In genomic region chr12:54439096-54439495, GRCh38 we compare ENCODE assay signal across 16 cellular contexts. TPM values are rescaled to one million over a fixed set of nuclear protein-coding genes. Genes with fewer than 3 reads are reported as not detected.
DNase-seq lines count a peak whose midpoint lies in the region; ATAC-seq, FAIRE-seq and TF ChIP-seq lines count a peak whose summit lies in the region.
"Had no signal": no experiment of that assay in that cellular context is flagged by ENCODE, and none has a peak within 500 bp of the region (broad histone marks: within the 10 kb centered on the region; RNA-seq: fewer than 3 reads in every experiment).

No MANE protein-coding gene starts in this region.

- peak overlapping the region; percentile 20; the same call in 1 of the 2 replicates for H2AFZ ChIP-seq in Loucy (ENCODE audit: low read length)
- no peak overlapping the region for H2AFZ ChIP-seq in astrocyte (ENCODE audit: low read depth, low read length)

- H3K4me1 ChIP-seq in Loucy (ENCODE audit: insufficient read depth, low read length, poor library complexity, severe bottlenecking) (peaks cover 15% of the 10 kb centered on the region), astrocyte (ENCODE audit: insufficient read depth, low read length) (peaks cover 2% of the 10 kb centered on the region), left ventricle myocardium inferior (peaks cover 17% of the 10 kb centered on the region), skeletal muscle satellite cell (ENCODE audit: control insufficient read depth, insufficient read depth, low read length) (peaks cover 8% of the 10 kb centered on the region)

- no peaks in the 10 kb centered on the region for H3K36me3 ChIP-seq in Loucy (ENCODE audit: insufficient read depth, low read length)
- no peaks in the 10 kb centered on the region for H3K36me3 ChIP-seq in astrocyte (ENCODE audit: insufficient read depth, low read length)
- H3K36me3 ChIP-seq in left ventricle myocardium inferior = no peaks in the 10 kb centered on the region
- H3K36me3 ChIP-seq in skeletal muscle satellite cell (ENCODE audit: insufficient read depth, low read length) = no peaks in the 10 kb centered on the region
- H3K36me3 ChIP-seq: ovary had no signal

- peaks cover 20% of the 10 kb centered on the region for H3K27me3 Mint-ChIP-seq in astrocyte (ENCODE audit: low read depth, unreplicated experiment)

- H3K9ac ChIP-seq in Loucy (ENCODE audit: low read depth, low read length, poor library complexity, severe bottlenecking) (no peak overlapping the region), astrocyte (ENCODE audit: low read length) (peak overlapping the region; percentile 4), skeletal muscle satellite cell (ENCODE audit: low read depth, low read length) (peak overlapping the region; percentile 0)

- intact Hi-C loops in left ventricle myocardium inferior (cut with micrococcal nuclease) = no loop called here

- H3K27ac Mint-ChIP-seq in astrocyte (ENCODE audit: unreplicated experiment) = peak overlapping the region; percentile 73

- no peaks in the 10 kb centered on the region for H3K9me2 ChIP-seq in Loucy (replicated peaks; ENCODE audit: low read depth, low read length)

- FAIRE-seq in astrocyte (lab: Jason Lieb, UNC) (no peak), GM12892 (lab: Jason Lieb, UNC) (no peak)
- FAIRE-seq: frontal cortex, HTR-8/SVneo had no signal

- no peaks in the 10 kb centered on the region for H3K9me3 Mint-ChIP-seq in astrocyte (ENCODE audit: unreplicated experiment)

- no peaks in the 10 kb centered on the region for H3F3A ChIP-seq in Loucy (ENCODE audit: low read depth)

- no peak for ATAC-seq in HG03280 (IDR thresholded peaks at IDR 0.05; ENCODE audit: unreplicated experiment)

- H3K27ac ChIP-seq in astrocyte (ENCODE audit: low read depth, low read length) = no peak overlapping the region
- peak overlapping the region; percentile 60 for H3K27ac ChIP-seq in left ventricle myocardium inferior (replicated peaks)
- H3K27ac ChIP-seq: body of pancreas, ovary had no signal

- TF ChIP-seq POLR2A in GM12892 (IDR thresholded peaks at IDR 0.05; ENCODE audit: low read depth, low read length) = no peak

- no peaks in the 10 kb centered on the region for H3K9me3 ChIP-seq in Loucy (ENCODE audit: insufficient read depth, low read depth, low read length)
- no peaks in the 10 kb centered on the region for H3K9me3 ChIP-seq in astrocyte (ENCODE audit: insufficient read depth, low read depth, low read length)
- no peaks in the 10 kb centered on the region for H3K9me3 ChIP-seq in left ventricle myocardium inferior (replicated peaks)
- no peaks in the 10 kb centered on the region for H3K9me3 ChIP-seq in skeletal muscle satellite cell (replicated peaks; ENCODE audit: low read length)
- H3K9me3 ChIP-seq: body of pancreas, mucosa of descending colon, ovary had no signal

- no peak overlapping the region for H3K4me3 Mint-ChIP-seq in astrocyte (ENCODE audit: unreplicated experiment)

- H3K4me3 ChIP-seq in Loucy (ENCODE audit: low read length, poor library complexity, severe bottlenecking) = no peak overlapping the region
- H3K4me3 ChIP-seq in astrocyte (ENCODE audit: insufficient read depth, low read depth, low read length) = no peak overlapping the region
- H3K4me3 ChIP-seq in left ventricle myocardium inferior = no peak overlapping the region
- H3K4me3 ChIP-seq in skeletal muscle satellite cell (ENCODE audit: low read length) = no peak overlapping the region
- H3K4me3 ChIP-seq: body of pancreas, mucosa of descending colon, ovary had no signal

- H3K79me2 ChIP-seq in Loucy (ENCODE audit: insufficient read depth, low read length) (no peaks in the 10 kb centered on the region), astrocyte (ENCODE audit: insufficient read depth, low read length) (no peaks in the 10 kb centered on the region)

- H3K36me3 Mint-ChIP-seq in astrocyte (ENCODE audit: low read depth, unreplicated experiment) = no peaks in the 10 kb centered on the region

- H3K4me1 Mint-ChIP-seq in astrocyte (ENCODE audit: low read depth, unreplicated experiment) = peaks cover 7% of the 10 kb centered on the region

- DNase-seq in astrocyte (ENCODE audit: low read depth) (no peak), left ventricle myocardium inferior (no peak), GM12892 (ENCODE audit: insufficient read length) (no peak), NOMO-1 (lab: John Stamatoyannopoulos, UW; ENCODE audit: unreplicated experiment in 2 of 2) (no peak)
- DNase-seq: activated CD8-positive, alpha-beta memory T cell treated with anti-CD3 and anti-CD28 coated beads for 24 hours; activated gamma-delta T cell treated with Interleukin-2 at 50 U/mL for 16 hours; body of pancreas; effector memory CD4-positive, alpha-beta T cell; mucosa of descending colon; ovary had no signal

- TF ChIP-seq CTCF in Loucy (conservative IDR thresholded peaks at IDR 0.05; ENCODE audit: low read length) (no peak), astrocyte (IDR thresholded peaks at IDR 0.05; ENCODE audit: insufficient read depth, low read depth, low read length) (no peak), left ventricle myocardium inferior (IDR thresholded peaks at IDR 0.05; ENCODE audit: borderline replicate concordance) (no peak)

- H3K4me2 ChIP-seq in Loucy (ENCODE audit: low read depth, low read length, poor library complexity, severe bottlenecking) (no peak overlapping the region), astrocyte (ENCODE audit: low read length) (peak overlapping the region; percentile 5), skeletal muscle satellite cell (ENCODE audit: low read length) (peak overlapping the region; percentile 6)

- H3K27me3 ChIP-seq in Loucy (ENCODE audit: insufficient read depth, low read length, poor library complexity, severe bottlenecking) (no peaks in the 10 kb centered on the region), astrocyte (ENCODE audit: insufficient read depth, low read length) (peaks cover 18% of the 10 kb centered on the region), left ventricle myocardium inferior (ENCODE audit: low read depth) (no peaks in the 10 kb centered on the region), skeletal muscle satellite cell (ENCODE audit: control insufficient read depth, insufficient read depth, low read length) (no peaks in the 10 kb centered on the region)
- H3K27me3 ChIP-seq: body of pancreas, ovary had no signal

- H4K20me1 ChIP-seq in Loucy (ENCODE audit: insufficient read depth, low read length, poor library complexity, severe bottlenecking) = no peaks in the 10 kb centered on the region
- H4K20me1 ChIP-seq in astrocyte (ENCODE audit: insufficient read depth, low read length) = no peaks in the 10 kb centered on the region

RNA-seq across cellular contexts. Expression of gene ITGA5, which starts 20.0 kb away (rescaled TPM):
- total RNA-seq in astrocyte (317 and 382 TPM in 2 replicates), left ventricle myocardium inferior (55.3 TPM)
- total RNA-seq in skeletal muscle satellite cell (2012; rRNA removed) = 794 and 1,056 TPM in 2 replicates
- polyA plus RNA-seq in GM12892 (2012; ENCODE audit: missing spikeins) = 1.8 TPM

RNA-seq across cellular contexts. Expression of gene GTSF1, which starts 34.3 kb away (rescaled TPM):
- total RNA-seq in astrocyte = not detected in 2 replicates
- total RNA-seq in left ventricle myocardium inferior = not detected
- total RNA-seq in skeletal muscle satellite cell (2012; rRNA removed) = not detected in 2 replicates
- 119 TPM for polyA plus RNA-seq in GM12892 (2012; ENCODE audit: missing spikeins)
- total RNA-seq: body of pancreas, frontal cortex, mucosa of descending colon, temporal lobe had no signal

RNA-seq across cellular contexts. Expression of gene ZNF385A, which starts 54.6 kb away (rescaled TPM):
- total RNA-seq in astrocyte (23.0 and 24.4 TPM in 2 replicates), left ventricle myocardium inferior (7.1 TPM)
- 1.0 and 1.3 TPM in 2 replicates for total RNA-seq in skeletal muscle satellite cell (2012; rRNA removed)
- 1.1 TPM for polyA plus RNA-seq in GM12892 (2012; ENCODE audit: missing spikeins)

RNA-seq across cellular contexts. Expression of gene NCKAP1L, which starts 58.5 kb away (rescaled TPM):
- 0.16 TPM in 1 of 2 replicates, not detected in the other for total RNA-seq in astrocyte
- 7.5 TPM for total RNA-seq in left ventricle myocardium inferior
- under 0.01 and 0.22 TPM in 2 replicates for total RNA-seq in skeletal muscle satellite cell (2012; rRNA removed)
- polyA plus RNA-seq in GM12892 (2012; ENCODE audit: missing spikeins) = 91.9 TPM
